16 cellular contexts compared by ENCODE assay signal in genomic region chr10:33410096-33410859, GRCh38.
"Had no signal": no experiment of that assay in that cellular context is flagged by ENCODE, and none has a peak within 500 bp of the region (broad histone marks: within the 10 kb centered on the region; RNA-seq: fewer than 3 reads in every experiment).

No MANE protein-coding gene starts in this region.

- H3K27me3 ChIP-seq: body of pancreas, heart left ventricle, neutrophil had no signal

- ATAC-seq: body of pancreas, heart left ventricle, left lobe of liver, natural killer cell had no signal

- H3K36me3 ChIP-seq: heart left ventricle, neutrophil had no signal

- H3K9me3 ChIP-seq: body of pancreas, heart left ventricle, neutrophil had no signal

- H3K27ac ChIP-seq: body of pancreas, coronary artery, heart left ventricle, neutrophil, skin epidermis had no signal

- H3K4me3 ChIP-seq: body of pancreas, coronary artery, heart left ventricle, skin epidermis had no signal

- DNase-seq: activated CD4-positive, alpha-beta T cell treated with anti-CD3 and anti-CD28 coated beads, Interleukin-2, amount 10 ng/mL, durations not matched to agents 7 days and 5 days; activated CD8-positive, alpha-beta memory T cell treated with anti-CD3 and anti-CD28 coated beads for 24 hours; activated gamma-delta T cell treated with Interleukin-2 at 50 U/mL for 16 hours; amygdala; body of pancreas; effector CD4-positive, alpha-beta T cell; heart left ventricle; immature natural killer cell; natural killer cell; retina; stimulated activated CD4-positive, alpha-beta T cell treated with anti-CD3 and anti-CD28 coated beads, Interleukin-4, amount 100 ng/mL, for 24 hours; SW 1271 had no signal

- H3K4me1 ChIP-seq: body of pancreas had no signal
